In genomic region chr20:25055711-25056492, GRCh38 we compare ENCODE assay signal across 1 cellular context.
TF ChIP-seq lines count a peak whose summit lies in the region.

No MANE protein-coding gene starts in this region.

TF ChIP-seq in HepG2, 621 proteins besides CTCF, POLR2A, EP300 and RAD21 (continued from another document and continues in another):
- TF ChIP-seq DRAP1 (CRISPR knock-in tag; IDR thresholded peaks at IDR 0.05) (no peak), ZNF251 (CRISPR knock-in tag; IDR thresholded peaks at IDR 0.05) (no peak), NFE2L2 (IDR thresholded peaks at IDR 0.05; ENCODE audit: low read length) (no peak), ZFY (CRISPR knock-in tag; IDR thresholded peaks at IDR 0.05) (no peak), ZNF816 (CRISPR knock-in tag; IDR thresholded peaks at IDR 0.05; ENCODE audit: borderline replicate concordance) (no peak), TGIF2 (CRISPR knock-in tag; IDR thresholded peaks at IDR 0.05) (0 out of 2 replicates have a peak, but pooled peaks have one; percentile 5), ZIK1 (CRISPR knock-in tag; IDR thresholded peaks at IDR 0.05; ENCODE audit: borderline replicate concordance, low read depth) (no peak), THAP7 (CRISPR knock-in tag; IDR thresholded peaks at IDR 0.05) (no peak), ZSCAN20 (CRISPR knock-in tag; IDR thresholded peaks at IDR 0.05; ENCODE audit: borderline replicate concordance) (no peak), RFX1 (IDR thresholded peaks at IDR 0.05) (no peak), RBAK (CRISPR knock-in tag; IDR thresholded peaks at IDR 0.05) (no peak), ATF3 (CRISPR knock-in tag; IDR thresholded peaks at IDR 0.05) (0 out of 2 replicates have a peak, but pooled peaks have one; percentile 10), NRL (CRISPR knock-in tag; IDR thresholded peaks at IDR 0.05; ENCODE audit: borderline replicate concordance) (0 out of 2 replicates have a peak, but pooled peaks have one; percentile 37), ZMAT5 (CRISPR knock-in tag; IDR thresholded peaks at IDR 0.05; ENCODE audit: borderline replicate concordance, low read depth) (no peak), SKI (IDR thresholded peaks at IDR 0.05; ENCODE audit: partially characterized antibody) (no peak), FOSL2 (CRISPR knock-in tag; IDR thresholded peaks at IDR 0.05) (peak; percentile 71), ETV5 (CRISPR knock-in tag; IDR thresholded peaks at IDR 0.05; ENCODE audit: borderline replicate concordance) (no peak), ZNF746 (CRISPR knock-in tag; IDR thresholded peaks at IDR 0.05) (peak; percentile 63; the same call in 1 of the 2 replicates), ZNF530 (CRISPR knock-in tag; IDR thresholded peaks at IDR 0.05; ENCODE audit: low read depth) (no peak), NCOA2 (CRISPR knock-in tag; IDR thresholded peaks at IDR 0.05) (peak; percentile 46; the same call in 1 of the 2 replicates), ZNF10 (CRISPR knock-in tag; IDR thresholded peaks at IDR 0.05; ENCODE audit: borderline replicate concordance, low read depth) (no peak), SP5 (CRISPR knock-in tag; IDR thresholded peaks at IDR 0.05; ENCODE audit: borderline replicate concordance, low read depth) (no peak), ZNF782 (CRISPR knock-in tag; IDR thresholded peaks at IDR 0.05; ENCODE audit: borderline replicate concordance) (no peak), GPN1 (CRISPR knock-in tag; IDR thresholded peaks at IDR 0.05; ENCODE audit: borderline replicate concordance) (no peak), ZNF691 (CRISPR knock-in tag; IDR thresholded peaks at IDR 0.05; ENCODE audit: borderline replicate concordance, low read depth) (no peak), NR2F2 (IDR thresholded peaks at IDR 0.05; ENCODE audit: borderline replicate concordance, low read depth) (peak; percentile 59; the same call in 1 of the 2 replicates), SP140L (CRISPR knock-in tag; IDR thresholded peaks at IDR 0.05; ENCODE audit: borderline replicate concordance) (no peak), CENPBD1 (CRISPR knock-in tag; IDR thresholded peaks at IDR 0.05; ENCODE audit: borderline replicate concordance, low read depth) (no peak), HOXA5 (CRISPR knock-in tag; IDR thresholded peaks at IDR 0.05) (no peak), ZBTB3 (CRISPR knock-in tag; IDR thresholded peaks at IDR 0.05; ENCODE audit: borderline replicate concordance, low read depth) (no peak), PAWR (CRISPR knock-in tag; IDR thresholded peaks at IDR 0.05; ENCODE audit: borderline replicate concordance) (no peak), ZNF841 (CRISPR knock-in tag; IDR thresholded peaks at IDR 0.05; ENCODE audit: borderline replicate concordance) (no peak), MYNN (CRISPR knock-in tag; IDR thresholded peaks at IDR 0.05; ENCODE audit: low read depth) (no peak), ZNF337 (CRISPR knock-in tag; IDR thresholded peaks at IDR 0.05; ENCODE audit: borderline replicate concordance, low read depth) (no peak), SYNCRIP (IDR thresholded peaks at IDR 0.05; ENCODE audit: insufficient read depth, low read depth, low read length) (no peak), ISL2 (CRISPR knock-in tag; IDR thresholded peaks at IDR 0.05) (0 out of 2 replicates have a peak, but pooled peaks have one; percentile 25), ZNF644 (CRISPR knock-in tag; IDR thresholded peaks at IDR 0.05; ENCODE audit: low read depth) (no peak), HMG20B (CRISPR knock-in tag; conservative IDR thresholded peaks at IDR 0.05) (0 out of 2 replicates have a peak, but pooled peaks have one; percentile 52), NCOA1 (CRISPR knock-in tag; IDR thresholded peaks at IDR 0.05) (0 out of 2 replicates have a peak, but pooled peaks have one; percentile 49), ZNF788 (CRISPR knock-in tag; IDR thresholded peaks at IDR 0.05; ENCODE audit: borderline replicate concordance) (no peak), LCORL (IDR thresholded peaks at IDR 0.05) (no peak), LCORL (CRISPR knock-in tag; IDR thresholded peaks at IDR 0.05) (0 out of 2 replicates have a peak, but pooled peaks have one; percentile 1)
- TF ChIP-seq, protein P1, sequence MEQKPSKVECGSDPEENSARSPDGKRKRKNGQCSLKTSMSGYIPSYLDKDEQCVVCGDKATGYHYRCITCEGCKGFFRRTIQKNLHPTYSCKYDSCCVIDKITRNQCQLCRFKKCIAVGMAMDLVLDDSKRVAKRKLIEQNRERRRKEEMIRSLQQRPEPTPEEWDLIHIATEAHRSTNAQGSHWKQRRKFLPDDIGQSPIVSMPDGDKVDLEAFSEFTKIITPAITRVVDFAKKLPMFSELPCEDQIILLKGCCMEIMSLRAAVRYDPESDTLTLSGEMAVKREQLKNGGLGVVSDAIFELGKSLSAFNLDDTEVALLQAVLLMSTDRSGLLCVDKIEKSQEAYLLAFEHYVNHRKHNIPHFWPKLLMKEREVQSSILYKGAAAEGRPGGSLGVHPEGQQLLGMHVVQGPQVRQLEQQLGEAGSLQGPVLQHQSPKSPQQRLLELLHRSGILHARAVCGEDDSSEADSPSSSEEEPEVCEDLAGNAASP (CRISPR knock-in tag; IDR thresholded peaks at IDR 0.05; ENCODE audit: borderline replicate concordance) = peak; percentile 75; the same call in 1 of the 2 replicates
- TF ChIP-seq, protein P2, sequence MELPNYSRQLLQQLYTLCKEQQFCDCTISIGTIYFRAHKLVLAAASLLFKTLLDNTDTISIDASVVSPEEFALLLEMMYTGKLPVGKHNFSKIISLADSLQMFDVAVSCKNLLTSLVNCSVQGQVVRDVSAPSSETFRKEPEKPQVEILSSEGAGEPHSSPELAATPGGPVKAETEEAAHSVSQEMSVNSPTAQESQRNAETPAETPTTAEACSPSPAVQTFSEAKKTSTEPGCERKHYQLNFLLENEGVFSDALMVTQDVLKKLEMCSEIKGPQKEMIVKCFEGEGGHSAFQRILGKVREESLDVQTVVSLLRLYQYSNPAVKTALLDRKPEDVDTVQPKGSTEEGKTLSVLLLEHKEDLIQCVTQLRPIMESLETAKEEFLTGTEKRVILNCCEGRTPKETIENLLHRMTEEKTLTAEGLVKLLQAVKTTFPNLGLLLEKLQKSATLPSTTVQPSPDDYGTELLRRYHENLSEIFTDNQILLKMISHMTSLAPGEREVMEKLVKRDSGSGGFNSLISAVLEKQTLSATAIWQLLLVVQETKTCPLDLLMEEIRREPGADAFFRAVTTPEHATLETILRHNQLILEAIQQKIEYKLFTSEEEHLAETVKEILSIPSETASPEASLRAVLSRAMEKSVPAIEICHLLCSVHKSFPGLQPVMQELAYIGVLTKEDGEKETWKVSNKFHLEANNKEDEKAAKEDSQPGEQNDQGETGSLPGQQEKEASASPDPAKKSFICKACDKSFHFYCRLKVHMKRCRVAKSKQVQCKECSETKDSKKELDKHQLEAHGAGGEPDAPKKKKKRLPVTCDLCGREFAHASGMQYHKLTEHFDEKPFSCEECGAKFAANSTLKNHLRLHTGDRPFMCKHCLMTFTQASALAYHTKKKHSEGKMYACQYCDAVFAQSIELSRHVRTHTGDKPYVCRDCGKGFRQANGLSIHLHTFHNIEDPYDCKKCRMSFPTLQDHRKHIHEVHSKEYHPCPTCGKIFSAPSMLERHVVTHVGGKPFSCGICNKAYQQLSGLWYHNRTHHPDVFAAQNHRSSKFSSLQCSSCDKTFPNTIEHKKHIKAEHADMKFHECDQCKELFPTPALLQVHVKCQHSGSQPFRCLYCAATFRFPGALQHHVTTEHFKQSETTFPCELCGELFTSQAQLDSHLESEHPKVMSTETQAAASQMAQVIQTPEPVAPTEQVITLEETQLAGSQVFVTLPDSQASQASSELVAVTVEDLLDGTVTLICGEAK (IDR thresholded peaks at IDR 0.05) = no peak
- TF ChIP-seq, protein P2 (CRISPR knock-in tag; IDR thresholded peaks at IDR 0.05) = peak; percentile 23; the same call in 1 of the 2 replicates
- TF ChIP-seq, protein P3, sequence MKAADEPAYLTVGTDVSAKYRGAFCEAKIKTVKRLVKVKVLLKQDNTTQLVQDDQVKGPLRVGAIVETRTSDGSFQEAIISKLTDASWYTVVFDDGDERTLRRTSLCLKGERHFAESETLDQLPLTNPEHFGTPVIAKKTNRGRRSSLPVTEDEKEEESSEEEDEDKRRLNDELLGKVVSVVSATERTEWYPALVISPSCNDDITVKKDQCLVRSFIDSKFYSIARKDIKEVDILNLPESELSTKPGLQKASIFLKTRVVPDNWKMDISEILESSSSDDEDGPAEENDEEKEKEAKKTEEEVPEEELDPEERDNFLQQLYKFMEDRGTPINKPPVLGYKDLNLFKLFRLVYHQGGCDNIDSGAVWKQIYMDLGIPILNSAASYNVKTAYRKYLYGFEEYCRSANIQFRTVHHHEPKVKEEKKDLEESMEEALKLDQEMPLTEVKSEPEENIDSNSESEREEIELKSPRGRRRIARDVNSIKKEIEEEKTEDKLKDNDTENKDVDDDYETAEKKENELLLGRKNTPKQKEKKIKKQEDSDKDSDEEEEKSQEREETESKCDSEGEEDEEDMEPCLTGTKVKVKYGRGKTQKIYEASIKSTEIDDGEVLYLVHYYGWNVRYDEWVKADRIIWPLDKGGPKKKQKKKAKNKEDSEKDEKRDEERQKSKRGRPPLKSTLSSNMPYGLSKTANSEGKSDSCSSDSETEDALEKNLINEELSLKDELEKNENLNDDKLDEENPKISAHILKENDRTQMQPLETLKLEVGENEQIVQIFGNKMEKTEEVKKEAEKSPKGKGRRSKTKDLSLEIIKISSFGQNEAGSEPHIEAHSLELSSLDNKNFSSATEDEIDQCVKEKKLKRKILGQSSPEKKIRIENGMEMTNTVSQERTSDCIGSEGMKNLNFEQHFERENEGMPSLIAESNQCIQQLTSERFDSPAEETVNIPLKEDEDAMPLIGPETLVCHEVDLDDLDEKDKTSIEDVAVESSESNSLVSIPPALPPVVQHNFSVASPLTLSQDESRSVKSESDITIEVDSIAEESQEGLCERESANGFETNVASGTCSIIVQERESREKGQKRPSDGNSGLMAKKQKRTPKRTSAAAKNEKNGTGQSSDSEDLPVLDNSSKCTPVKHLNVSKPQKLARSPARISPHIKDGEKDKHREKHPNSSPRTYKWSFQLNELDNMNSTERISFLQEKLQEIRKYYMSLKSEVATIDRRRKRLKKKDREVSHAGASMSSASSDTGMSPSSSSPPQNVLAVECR (CRISPR knock-in tag; IDR thresholded peaks at IDR 0.05; ENCODE audit: borderline replicate concordance) = no peak
- TF ChIP-seq, protein P4, sequence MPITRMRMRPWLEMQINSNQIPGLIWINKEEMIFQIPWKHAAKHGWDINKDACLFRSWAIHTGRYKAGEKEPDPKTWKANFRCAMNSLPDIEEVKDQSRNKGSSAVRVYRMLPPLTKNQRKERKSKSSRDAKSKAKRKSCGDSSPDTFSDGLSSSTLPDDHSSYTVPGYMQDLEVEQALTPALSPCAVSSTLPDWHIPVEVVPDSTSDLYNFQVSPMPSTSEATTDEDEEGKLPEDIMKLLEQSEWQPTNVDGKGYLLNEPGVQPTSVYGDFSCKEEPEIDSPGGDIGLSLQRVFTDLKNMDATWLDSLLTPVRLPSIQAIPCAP (CRISPR knock-in tag; IDR thresholded peaks at IDR 0.05; ENCODE audit: low read depth) = no peak
